ENCODE assay signal across 9 cellular contexts in genomic region chr11:122697636-122698167, GRCh38. TPM values are rescaled to one million over a fixed set of nuclear protein-coding genes. Genes with fewer than 3 reads are reported as not detected.
DNase-seq lines count a peak whose midpoint lies in the region; ATAC-seq and TF ChIP-seq lines count a peak whose summit lies in the region.
"Had no signal": no experiment of that assay in that cellular context is flagged by ENCODE, and none has a peak within 500 bp of the region (broad histone marks: within the 10 kb centered on the region; RNA-seq: fewer than 3 reads in every experiment).

No MANE protein-coding gene starts in this region.

- ATAC-seq in GM18870 (IDR thresholded peaks at IDR 0.05; ENCODE audit: unreplicated experiment) (peak; percentile 85), HG03139 (IDR thresholded peaks at IDR 0.05; ENCODE audit: unreplicated experiment) (peak; percentile 81)
- ATAC-seq: body of pancreas had no signal

- no peak for TF ChIP-seq POLR2A in esophagus squamous epithelium (IDR thresholded peaks at IDR 0.05)

- no peak overlapping the region for H3K4me3 ChIP-seq in BE2C (ENCODE audit: low read depth, low read length)
- H3K4me3 ChIP-seq in esophagus squamous epithelium: no peak overlapping the region
- H3K4me3 ChIP-seq in MG63: no peak overlapping the region
- H3K4me3 ChIP-seq: body of pancreas had no signal

- H3K4me1 ChIP-seq in BE2C (no peaks in the 10 kb centered on the region), esophagus squamous epithelium (peaks cover 0 to 13% (median 0%) of the 10 kb centered on the region in 3 donors)
- H3K4me1 ChIP-seq: body of pancreas had no signal

- no peaks in the 10 kb centered on the region for H3K36me3 ChIP-seq in BE2C
- H3K36me3 ChIP-seq in esophagus squamous epithelium: no peaks in the 10 kb centered on the region
- 0 out of 2 replicates have a peak, but pooled peaks cover 2% of the 10 kb centered on the region for H3K36me3 ChIP-seq in MG63

- peaks cover 3% of the 10 kb centered on the region; the same call in 1 of the 2 replicates for H3K27me3 ChIP-seq in BE2C
- H3K27me3 ChIP-seq in esophagus squamous epithelium: no peaks in the 10 kb centered on the region
- H3K27me3 ChIP-seq in MG63: no peaks in the 10 kb centered on the region
- H3K27me3 ChIP-seq: body of pancreas had no signal

- TF ChIP-seq CTCF in BE2C (IDR thresholded peaks at IDR 0.05; ENCODE audit: low read depth, low read length) (no peak), esophagus squamous epithelium (IDR thresholded peaks at IDR 0.05) (no peak)

- intact Hi-C loops in esophagus squamous epithelium (cut with DNase I): no loop called here

- H3K9me3 ChIP-seq in BE2C (no peaks in the 10 kb centered on the region), esophagus squamous epithelium (no peaks in the 10 kb centered on the region), MG63 (no peaks in the 10 kb centered on the region)
- H3K9me3 ChIP-seq: body of pancreas had no signal

- H3K27ac ChIP-seq in esophagus squamous epithelium: peak overlapping the region in 2 of 4 donors; percentile 15 to 40
- H3K27ac ChIP-seq: body of pancreas had no signal

- DNase-seq in A172 (ENCODE audit: low spot score) (peak; percentile 58), SIG-M5 treated with dmso at 0.1 percent for 504 hours (lab: John Stamatoyannopoulos, UW; ENCODE audit: unreplicated experiment) (peak; percentile 100), fibroblast of peridontal ligament (ENCODE audit: extremely low read depth) (peak; percentile 57), BE2C (no peak), esophagus squamous epithelium (lab: John Stamatoyannopoulos, UW) (no peak), MG63 (no peak)

- 23 to 52% methylated on average over 8 of the region's 8 CpGs for WGBS in esophagus squamous epithelium, 2 donors

RNA-seq across cellular contexts. Expression of gene UBASH3B, which starts 42.2 kb away (rescaled TPM):
- 4.0 and 6.9 TPM in 2 replicates for total RNA-seq in A172 (2014; rRNA removed; shearing (Covaris generic))
- polyA plus RNA-seq in BE2C (2012; ENCODE audit: insufficient read depth, insufficient read length, low read depth): not detected
- 10 to 100 TPM in 2 of 4 donors, 1 to 10 TPM in 2; 2.7 to 16.4 (median 9.7) TPM for total RNA-seq in esophagus squamous epithelium
- total RNA-seq in MG63 (2014; rRNA removed; shearing (Covaris generic); ENCODE audit: low replicate concordance): 9.4 and 16.4 TPM in 2 replicates

Comparison
In these comparisons a context has a peak if more than half of its experiments do, and no peak if none do; other contexts are left out.
1. DNase-seq: peak in A172 (single experiment), SIG-M5 treated with dmso at 0.1 percent for 504 hours (single experiment) and fibroblast of peridontal ligament (single experiment); none in BE2C (single experiment), esophagus squamous epithelium (single experiment) and MG63 (single experiment).